Comparison of ENCODE assay signal across 7 cellular contexts in genomic region chr1:145176285-145176925, GRCh38.
DNase-seq lines count a peak whose midpoint lies in the region; ATAC-seq and TF ChIP-seq lines count a peak whose summit lies in the region.
"Not testable (repeated sequence)": the region's sequence is repeated elsewhere in the genome, so short reads cannot be mapped to it uniquely, and the experiment has no call there.

No MANE protein-coding gene starts in this region.

- not testable (repeated sequence) for H3K27ac ChIP-seq in DND-41 (ENCODE audit: low read length)

- not testable (repeated sequence) for H3K79me2 ChIP-seq in DND-41 (ENCODE audit: insufficient read depth, low read length)

- intact Hi-C loops in activated T-helper 1 cell treated with anti-CD3 and anti-CD28 coated beads, Interleukin-12 subunit alpha, Interleukin-12 subunit beta, Interleukin-2, Interleukin-4 antibody, amounts not matched to agents 30 ng/mL and 10 ng/mL and 1 ng/mL, durations not matched to agents 14 hours and 24 hours and 36 hours (cut with micrococcal nuclease); mucosa of descending colon (cut with DNase I, micrococcal nuclease): not testable (repeated sequence)

- not testable (repeated sequence) for H3K4me2 ChIP-seq in DND-41 (ENCODE audit: insufficient read depth, low read length)

- ATAC-seq in DND-41 (ENCODE audit: insufficient read depth, low read depth) (peak; percentile 82), mucosa of descending colon (peak; percentile 31)
- ATAC-seq in activated CD8-positive, alpha-beta T cell treated with anti-CD3 and anti-CD28 coated beads, Interleukin-2, amount 10 ng/mL, durations not matched to agents 7 days and 5 days: peak; percentile 97
- ATAC-seq in activated naive CD8-positive, alpha-beta T cell treated with anti-CD3 and anti-CD28 coated beads, Interleukin-2, amount 10 ng/mL, durations not matched to agents 7 days and 5 days (ENCODE audit: low read depth): peak; percentile 86

- not testable (repeated sequence) for H3K9me3 ChIP-seq in DND-41 (ENCODE audit: insufficient read depth, low read length, severe bottlenecking); mucosa of descending colon

- H3K4me3 ChIP-seq in DND-41 (ENCODE audit: low read depth in 1 of 2, low read length in 2 of 2); mucosa of descending colon: not testable (repeated sequence)

- H3K4me1 ChIP-seq in DND-41 (ENCODE audit: insufficient read depth, low read length); mucosa of descending colon (ENCODE audit: low read depth): not testable (repeated sequence)

- not testable (repeated sequence) for H2AFZ ChIP-seq in DND-41 (ENCODE audit: low read depth, low read length)

- H3K9me3 Mint-ChIP-seq in activated CD8-positive, alpha-beta T cell treated with anti-CD3 and anti-CD28 coated beads, Interleukin-2, amount 10 ng/mL, durations not matched to agents 7 days and 5 days (ENCODE audit: insufficient read depth); activated T-helper 1 cell treated with anti-CD3 and anti-CD28 coated beads, Interleukin-12 subunit alpha, Interleukin-12 subunit beta, Interleukin-2, Interleukin-4 antibody, amounts not matched to agents 30 ng/mL and 10 ng/mL and 1 ng/mL, durations not matched to agents 14 hours and 24 hours and 36 hours; activated naive CD8-positive, alpha-beta T cell treated with anti-CD3 and anti-CD28 coated beads, Interleukin-2, amount 10 ng/mL, durations not matched to agents 7 days and 5 days: not testable (repeated sequence)

- not testable (repeated sequence) for H3K27me3 ChIP-seq in DND-41 (ENCODE audit: insufficient read depth, low read length, poor library complexity)

- H3K36me3 ChIP-seq in DND-41 (ENCODE audit: insufficient read depth, low read length); mucosa of descending colon (ENCODE audit: low read depth): not testable (repeated sequence)

- not testable (repeated sequence) for TF ChIP-seq CTCF in DND-41 (IDR thresholded peaks at IDR 0.05; ENCODE audit: borderline replicate concordance, extremely low read depth, low read length, poor library complexity, severe bottlenecking); mucosa of descending colon (IDR thresholded peaks at IDR 0.05)

- H3K4me1 Mint-ChIP-seq in activated CD8-positive, alpha-beta T cell treated with anti-CD3 and anti-CD28 coated beads, Interleukin-2, amount 10 ng/mL, durations not matched to agents 7 days and 5 days (ENCODE audit: low read depth); activated T-helper 1 cell treated with anti-CD3 and anti-CD28 coated beads, Interleukin-12 subunit alpha, Interleukin-12 subunit beta, Interleukin-2, Interleukin-4 antibody, amounts not matched to agents 30 ng/mL and 10 ng/mL and 1 ng/mL, durations not matched to agents 14 hours and 24 hours and 36 hours (ENCODE audit: low read depth); activated naive CD8-positive, alpha-beta T cell treated with anti-CD3 and anti-CD28 coated beads, Interleukin-2, amount 10 ng/mL, durations not matched to agents 7 days and 5 days: not testable (repeated sequence)

- POLR2A ChIA-PET in activated CD8-positive, alpha-beta T cell treated with anti-CD3 and anti-CD28 coated beads, Interleukin-2, amount 10 ng/mL, durations not matched to agents 7 days and 5 days (lab: Charles Lee); activated naive CD8-positive, alpha-beta T cell treated with anti-CD3 and anti-CD28 coated beads, Interleukin-2, amount 10 ng/mL, durations not matched to agents 7 days and 5 days (lab: Charles Lee): not testable (repeated sequence)

- H3K9ac ChIP-seq in DND-41 (ENCODE audit: low read depth, low read length): not testable (repeated sequence)

- DNase-seq in DND-41 (peak; percentile 8), mucosa of descending colon (peak in 1 of 3 donors; percentile 8)
- peak; percentile 25 for DNase-seq in activated CD4-positive, alpha-beta T cell treated with anti-CD3 and anti-CD28 coated beads for 48 hours
- DNase-seq in activated CD8-positive, alpha-beta T cell treated with anti-CD3 and anti-CD28 coated beads, Interleukin-2, amount 10 ng/mL, durations not matched to agents 7 days and 5 days: peak; percentile 72
- peak; percentile 16 for DNase-seq in activated T-helper 1 cell treated with anti-CD3 and anti-CD28 coated beads, Interleukin-12 subunit alpha, Interleukin-12 subunit beta, Interleukin-2, Interleukin-4 antibody, amounts not matched to agents 30 ng/mL and 10 ng/mL and 1 ng/mL, durations not matched to agents 14 hours and 24 hours and 36 hours (ENCODE audit: low spot score)
- DNase-seq in activated naive CD8-positive, alpha-beta T cell treated with anti-CD3 and anti-CD28 coated beads, Interleukin-2, amount 10 ng/mL, durations not matched to agents 7 days and 5 days: peak; percentile 44
- peak; percentile 8 to 12 for DNase-seq in stimulated activated CD8-positive, alpha-beta memory T cell treated with anti-CD3 and anti-CD28 coated beads, Interleukin-15, amount 100 ng/mL, for 48 hours (ENCODE audit: low read depth in 2 of 2)

- not testable (repeated sequence) for H4K20me1 ChIP-seq in DND-41 (ENCODE audit: insufficient read depth, low read length)

- CTCF ChIA-PET in activated CD8-positive, alpha-beta T cell treated with anti-CD3 and anti-CD28 coated beads, Interleukin-2, amount 10 ng/mL, durations not matched to agents 7 days and 5 days (lab: Charles Lee): not testable (repeated sequence)

- not testable (repeated sequence) for H3K27ac Mint-ChIP-seq in activated CD8-positive, alpha-beta T cell treated with anti-CD3 and anti-CD28 coated beads, Interleukin-2, amount 10 ng/mL, durations not matched to agents 7 days and 5 days; activated T-helper 1 cell treated with anti-CD3 and anti-CD28 coated beads, Interleukin-12 subunit alpha, Interleukin-12 subunit beta, Interleukin-2, Interleukin-4 antibody, amounts not matched to agents 30 ng/mL and 10 ng/mL and 1 ng/mL, durations not matched to agents 14 hours and 24 hours and 36 hours; activated naive CD8-positive, alpha-beta T cell treated with anti-CD3 and anti-CD28 coated beads, Interleukin-2, amount 10 ng/mL, durations not matched to agents 7 days and 5 days

- not testable (repeated sequence) for H3K36me3 Mint-ChIP-seq in activated CD8-positive, alpha-beta T cell treated with anti-CD3 and anti-CD28 coated beads, Interleukin-2, amount 10 ng/mL, durations not matched to agents 7 days and 5 days (ENCODE audit: low read depth); activated T-helper 1 cell treated with anti-CD3 and anti-CD28 coated beads, Interleukin-12 subunit alpha, Interleukin-12 subunit beta, Interleukin-2, Interleukin-4 antibody, amounts not matched to agents 30 ng/mL and 10 ng/mL and 1 ng/mL, durations not matched to agents 14 hours and 24 hours and 36 hours (ENCODE audit: low read depth); activated naive CD8-positive, alpha-beta T cell treated with anti-CD3 and anti-CD28 coated beads, Interleukin-2, amount 10 ng/mL, durations not matched to agents 7 days and 5 days

- H3K27me3 Mint-ChIP-seq in activated CD8-positive, alpha-beta T cell treated with anti-CD3 and anti-CD28 coated beads, Interleukin-2, amount 10 ng/mL, durations not matched to agents 7 days and 5 days (ENCODE audit: low read depth); activated T-helper 1 cell treated with anti-CD3 and anti-CD28 coated beads, Interleukin-12 subunit alpha, Interleukin-12 subunit beta, Interleukin-2, Interleukin-4 antibody, amounts not matched to agents 30 ng/mL and 10 ng/mL and 1 ng/mL, durations not matched to agents 14 hours and 24 hours and 36 hours (ENCODE audit: insufficient read depth); activated naive CD8-positive, alpha-beta T cell treated with anti-CD3 and anti-CD28 coated beads, Interleukin-2, amount 10 ng/mL, durations not matched to agents 7 days and 5 days: not testable (repeated sequence)

- H3K4me3 Mint-ChIP-seq in activated CD8-positive, alpha-beta T cell treated with anti-CD3 and anti-CD28 coated beads, Interleukin-2, amount 10 ng/mL, durations not matched to agents 7 days and 5 days; activated T-helper 1 cell treated with anti-CD3 and anti-CD28 coated beads, Interleukin-12 subunit alpha, Interleukin-12 subunit beta, Interleukin-2, Interleukin-4 antibody, amounts not matched to agents 30 ng/mL and 10 ng/mL and 1 ng/mL, durations not matched to agents 14 hours and 24 hours and 36 hours; activated naive CD8-positive, alpha-beta T cell treated with anti-CD3 and anti-CD28 coated beads, Interleukin-2, amount 10 ng/mL, durations not matched to agents 7 days and 5 days: not testable (repeated sequence)

Comparison
In these comparisons a context has a peak if more than half of its experiments do, and no peak if none do; other contexts are left out.
1. ATAC-seq: peak in every context shown above with its lines; median percentile 97 in activated CD8-positive, alpha-beta T cell treated with anti-CD3 and anti-CD28 coated beads, Interleukin-2, amount 10 ng/mL, durations not matched to agents 7 days and 5 days; 86 in activated naive CD8-positive, alpha-beta T cell treated with anti-CD3 and anti-CD28 coated beads, Interleukin-2, amount 10 ng/mL, durations not matched to agents 7 days and 5 days; 82 in DND-41; 31 in mucosa of descending colon.